Comparison of ENCODE assay signal across 10 cellular contexts in genomic region chr2:147449323-147450080, GRCh38.
DNase-seq lines count a peak whose midpoint lies in the region; ATAC-seq, FAIRE-seq and TF ChIP-seq lines count a peak whose summit lies in the region.
"Had no signal": no experiment of that assay in that cellular context is flagged by ENCODE, and none has a peak within 500 bp of the region (broad histone marks: within the 10 kb centered on the region; RNA-seq: fewer than 3 reads in every experiment).

No MANE protein-coding gene starts in this region.

- intact Hi-C loops in activated naive CD4-positive, alpha-beta T cell treated with anti-CD3 and anti-CD28 coated beads for 36 hours (cut with micrococcal nuclease): no loop called here
- intact Hi-C loops in cardiac septum (cut with DNase I) (no loop called here), right cardiac atrium (cut with DNase I) (no loop called here)

- H3K27ac ChIP-seq in H1 (ENCODE audit: low read depth, low read length): peak overlapping the region; percentile 72
- no peak overlapping the region for H3K27ac ChIP-seq in right cardiac atrium (ENCODE audit: low read length)
- H3K27ac ChIP-seq: cardiac muscle cell had no signal

- peak overlapping the region; percentile 73 to 86 for H3K4me2 ChIP-seq in H1 (ENCODE audit: insufficient read depth in 1 of 2, low read depth in 2 of 2, low read length in 2 of 2)

- H3K27ac Mint-ChIP-seq in activated naive CD4-positive, alpha-beta T cell treated with anti-CD3 and anti-CD28 coated beads, Interleukin-2, amount 50 U/mL, for 72 hours: peak overlapping the region; percentile 14 to 27
- no peak overlapping the region for H3K27ac Mint-ChIP-seq in activated naive CD4-positive, alpha-beta T cell treated with anti-CD3 and anti-CD28 coated beads for 36 hours
- H3K27ac Mint-ChIP-seq: B cell had no signal

- WGBS in H1 (ENCODE audit: extremely low coverage in 1 of 2, insufficient coverage in 1 of 2, insufficient read length in 1 of 2, insufficient replicate concordance in 2 of 2, low coverage in 1 of 2, low lambda C conversion rate in 2 of 2, missing lambda C conversion rate in 1 of 2), 2 experiments: 23% methylated on average over 8 of the region's 8 CpGs; no CpG with 5 or more reads in 1 of the 2 experiments
- 53% methylated on average over 8 of the region's 8 CpGs for WGBS in right cardiac atrium

- POLR2A ChIA-PET in H1 (lab: Charles Lee; ENCODE audit: partially characterized antibody): no interaction called here

- 0 out of 4 replicates have a peak, but pooled peaks cover 4 to 5% of the 10 kb centered on the region in 2 experiments for H3K9me3 ChIP-seq in H1 (ENCODE audit: insufficient read depth in 2 of 2, low read depth in 1 of 2, low read length in 1 of 2)
- no peaks in the 10 kb centered on the region for H3K9me3 ChIP-seq in right cardiac atrium (ENCODE audit: control insufficient read depth, low read length)

- no peak for TF ChIP-seq CTCF in H1 (IDR thresholded peaks at IDR 0.05; ENCODE audit: control extremely low read depth in 1 of 3, insufficient read depth in 1 of 3, low read depth in 1 of 3, low read length in 3 of 3)

- H4K20me1 ChIP-seq in H1 (replicated peaks in 1 of 2; ENCODE audit: control insufficient read depth in 1 of 2, insufficient read depth in 2 of 2, low read length in 2 of 2): no peaks in the 10 kb centered on the region

- no peak overlapping the region for H2BK12ac ChIP-seq in H1 (ENCODE audit: low read depth, low read length)

- peak; percentile 77 for FAIRE-seq in H1 (lab: Jason Lieb, UNC)

- peak in 1 of 2 donors; percentile 20 for ATAC-seq in activated naive CD4-positive, alpha-beta T cell treated with anti-CD3 and anti-CD28 coated beads, Interleukin-2, amount 50 U/mL, for 72 hours
- ATAC-seq in right cardiac atrium: no peak
- ATAC-seq in GM21717 (IDR thresholded peaks at IDR 0.05; ENCODE audit: unreplicated experiment): no peak

- no peak overlapping the region for H3K14ac ChIP-seq in H1 (ENCODE audit: insufficient read length)

- peaks cover 10 to 18% (median 14%) of the 10 kb centered on the region in 4 experiments for H3K4me1 ChIP-seq in H1 (replicated peaks in 1 of 4; ENCODE audit: control insufficient read depth in 3 of 4, insufficient read depth in 4 of 4, low read length in 3 of 4)
- H3K4me1 ChIP-seq in right cardiac atrium (ENCODE audit: control insufficient read depth, insufficient read depth, low read length): peaks cover 1% of the 10 kb centered on the region

- H3K9me3 Mint-ChIP-seq in activated naive CD4-positive, alpha-beta T cell treated with anti-CD3 and anti-CD28 coated beads, Interleukin-2, amount 50 U/mL, for 72 hours: peaks cover 3 to 10% of the 10 kb centered on the region in 2 donors
- H3K9me3 Mint-ChIP-seq in activated naive CD4-positive, alpha-beta T cell treated with anti-CD3 and anti-CD28 coated beads for 36 hours: no peaks in the 10 kb centered on the region

- H3K56ac ChIP-seq in H1 (replicated peaks; ENCODE audit: insufficient read length, low read depth, low read length): no peak overlapping the region

- no peak overlapping the region for H2BK20ac ChIP-seq in H1 (ENCODE audit: low read length)

- H3K4ac ChIP-seq in H1 (replicated peaks; ENCODE audit: insufficient read length, low read depth, low read length): no peak overlapping the region

- peak overlapping the region in 3 of 4 experiments; percentile 1 to 42 (median 4); a peak in 3 of 8 replicates for H3K4me3 ChIP-seq in H1 (ENCODE audit: extremely low read depth in 1 of 4, insufficient read depth in 2 of 4, low read depth in 3 of 4, low read length in 4 of 4)
- no peak overlapping the region for H3K4me3 ChIP-seq in right cardiac atrium (ENCODE audit: low read length)
- H3K4me3 ChIP-seq: cardiac muscle cell had no signal

- H3K27me3 ChIP-seq in H1 (replicated peaks in 1 of 4; ENCODE audit: control insufficient read depth in 3 of 4, extremely low read depth in 1 of 4, insufficient read depth in 3 of 4, low read length in 3 of 4) (peaks cover 0 to 1% (median 0%) of the 10 kb centered on the region in 4 experiments; a peak in 1 of 7 replicates), right cardiac atrium (ENCODE audit: control insufficient read depth, insufficient read depth) (no peaks in the 10 kb centered on the region)

- H2AK5ac ChIP-seq in H1 (ENCODE audit: low read depth, low read length): no peak overlapping the region

- no peak overlapping the region for H3K23ac ChIP-seq in H1 (ENCODE audit: insufficient read length)

- H3K23me2 ChIP-seq in H1 (ENCODE audit: low read depth, low read length): no peaks in the 10 kb centered on the region

- no peak for DNase-seq in activated naive CD4-positive, alpha-beta T cell treated with anti-CD3 and anti-CD28 coated beads, Interleukin-2, amount 50 U/mL, for 72 hours (ENCODE audit: low spot score in 2 of 2)
- DNase-seq in activated naive CD4-positive, alpha-beta T cell treated with anti-CD3 and anti-CD28 coated beads for 36 hours: no peak
- DNase-seq in T-helper 1 cell (peak in 4 of 5 donors; percentile 3 to 18 (median 9)), H1 (ENCODE audit: low read depth in 1 of 2, low spot score in 2 of 2) (no peak), cardiac septum (ENCODE audit: low spot score) (no peak), right cardiac atrium (no peak)
- peak; percentile 10 for DNase-seq in stimulated activated CD8-positive, alpha-beta memory T cell treated with anti-CD3 and anti-CD28 coated beads, Interleukin-15, amount 100 ng/mL, for 1 hour (ENCODE audit: low read depth)

- peaks cover 9% of the 10 kb centered on the region for H3K4me1 Mint-ChIP-seq in activated naive CD4-positive, alpha-beta T cell treated with anti-CD3 and anti-CD28 coated beads for 36 hours (ENCODE audit: low read depth)
- H3K4me1 Mint-ChIP-seq: B cell had no signal

- H3K18ac ChIP-seq in H1 (ENCODE audit: extremely low read depth, low read length): peak overlapping the region; percentile 29; the same call in 1 of the 2 replicates

- no peaks in the 10 kb centered on the region for H3K79me1 ChIP-seq in H1 (ENCODE audit: low read depth, low read length)

- no peak overlapping the region for H2BK15ac ChIP-seq in H1 (ENCODE audit: low read length)

- H3K36me3 ChIP-seq in H1 (ENCODE audit: control insufficient read depth in 2 of 4, insufficient read depth in 4 of 4, low read length in 3 of 4): no peaks in the 10 kb centered on the region
- H3K36me3 ChIP-seq: cardiac muscle cell had no signal

- peak overlapping the region in 1 of 4 experiments; percentile 2; a peak in 2 of 7 replicates for H3K9ac ChIP-seq in H1 (replicated peaks in 1 of 4; ENCODE audit: extremely low read depth in 1 of 4, low read depth in 3 of 4, low read length in 3 of 4)

- no peaks in the 10 kb centered on the region for H3K27me3 Mint-ChIP-seq in activated naive CD4-positive, alpha-beta T cell treated with anti-CD3 and anti-CD28 coated beads for 36 hours (ENCODE audit: low read depth)
- H3K27me3 Mint-ChIP-seq: B cell had no signal

- H3K79me2 ChIP-seq in H1 (ENCODE audit: control insufficient read depth in 1 of 2, insufficient read depth in 2 of 2, low read length in 2 of 2): no peaks in the 10 kb centered on the region

- no peak overlapping the region for H3K4me3 Mint-ChIP-seq in activated naive CD4-positive, alpha-beta T cell treated with anti-CD3 and anti-CD28 coated beads for 36 hours
- H3K4me3 Mint-ChIP-seq: B cell had no signal

- peak overlapping the region; percentile 69 for H2BK5ac ChIP-seq in H1 (ENCODE audit: low read depth, low read length)

- H4K91ac ChIP-seq in H1 (replicated peaks; ENCODE audit: insufficient read length, low read length): no peak overlapping the region

- peak overlapping the region; percentile 39 for H4K5ac ChIP-seq in H1 (ENCODE audit: insufficient read length, low read depth, low read length)

- CTCF ChIA-PET in activated naive CD4-positive, alpha-beta T cell treated with anti-CD3 and anti-CD28 coated beads for 36 hours (lab: Charles Lee): no interaction called here
- CTCF ChIA-PET in H1 (lab: Charles Lee; ENCODE audit: partially characterized antibody): interaction anchor here (1.3 to 1.8 kb wide), 2 partner anchors 367 to 523 kb away, joined by 3 read pairs; no protein-coding TSS in a partner anchor

- no peak overlapping the region for H2BK120ac ChIP-seq in H1 (replicated peaks; ENCODE audit: low read depth, low read length)

- no peak overlapping the region for H4K8ac ChIP-seq in H1 (ENCODE audit: extremely low read depth, insufficient read depth, low read length)

- no peak for TF ChIP-seq POLR2A in H1 (IDR thresholded peaks at IDR 0.05; ENCODE audit: control extremely low read depth in 1 of 2, low read depth in 2 of 2, low read length in 2 of 2)

- H3K36me3 Mint-ChIP-seq in activated naive CD4-positive, alpha-beta T cell treated with anti-CD3 and anti-CD28 coated beads, Interleukin-2, amount 50 U/mL, for 72 hours: no peaks in the 10 kb centered on the region
- H3K36me3 Mint-ChIP-seq in activated naive CD4-positive, alpha-beta T cell treated with anti-CD3 and anti-CD28 coated beads for 36 hours (ENCODE audit: low read depth): no peaks in the 10 kb centered on the region

- H2AFZ ChIP-seq in H1 (ENCODE audit: low read length): peak overlapping the region; percentile 13; the same call in 1 of the 2 replicates

- TF ChIP-seq EP300 in H1 (IDR thresholded peaks at IDR 0.05; ENCODE audit: borderline replicate concordance in 1 of 2, low read depth in 2 of 2, low read length in 2 of 2): no peak

- no peak for TF ChIP-seq RAD21 in H1 (IDR thresholded peaks at IDR 0.05 in 1 of 2, conservative IDR thresholded peaks at IDR 0.05 in 1 of 2; ENCODE audit: low read depth in 2 of 2, low read length in 2 of 2)

TF ChIP-seq in H1, 55 proteins besides CTCF, POLR2A, EP300 and RAD21:
- TF ChIP-seq HDAC2 (IDR thresholded peaks at IDR 0.05; ENCODE audit: borderline replicate concordance in 1 of 2, low read depth in 2 of 2, low read length in 2 of 2) (no peak), GTF2F1 (IDR thresholded peaks at IDR 0.05; ENCODE audit: borderline replicate concordance, low read depth, low read length) (no peak), SP1 (IDR thresholded peaks at IDR 0.05; ENCODE audit: low read depth, low read length) (peak; percentile 24; the same call in 1 of the 2 replicates), EGR1 (IDR thresholded peaks at IDR 0.05; ENCODE audit: borderline replicate concordance, low read depth, low read length) (peak; percentile 67), SIN3A (conservative IDR thresholded peaks at IDR 0.05 in 1 of 2, IDR thresholded peaks at IDR 0.05 in 1 of 2; ENCODE audit: low read depth in 1 of 2, low read length in 2 of 2) (0 out of 4 replicates have a peak, but pooled peaks of 1 of the 2 experiments have one; percentile 41), SAP30 (IDR thresholded peaks at IDR 0.05; ENCODE audit: insufficient read depth, insufficient replicate concordance, low read length) (no peak), CEBPB (IDR thresholded peaks at IDR 0.05; ENCODE audit: low read depth, low read length) (peak; percentile 68)

Comparison
In these comparisons a context has a peak if more than half of its experiments do, and no peak if none do; other contexts are left out.
1. DNase-seq: peak in T-helper 1 cell (4 of 5) and stimulated activated CD8-positive, alpha-beta memory T cell treated with anti-CD3 and anti-CD28 coated beads, Interleukin-15, amount 100 ng/mL, for 1 hour (single experiment); none in activated naive CD4-positive, alpha-beta T cell treated with anti-CD3 and anti-CD28 coated beads, Interleukin-2, amount 50 U/mL, for 72 hours (0 of 2), activated naive CD4-positive, alpha-beta T cell treated with anti-CD3 and anti-CD28 coated beads for 36 hours (single experiment), H1 (0 of 2), cardiac septum (single experiment) and right cardiac atrium (0 of 3).